Comparison of ENCODE assay signal across 25 cellular contexts in genomic region chr20:16212790-16213189, GRCh38.
"Had no signal": no experiment of that assay in that cellular context is flagged by ENCODE, and none has a peak within 500 bp of the region (broad histone marks: within the 10 kb centered on the region; RNA-seq: fewer than 3 reads in every experiment).

No MANE protein-coding gene starts in this region.

- H3K79me2 ChIP-seq: hepatocyte had no signal

- H3K4me2 ChIP-seq: hepatocyte had no signal

- H3K4me1 ChIP-seq: gastrocnemius medialis, heart left ventricle, left lung, psoas muscle, sigmoid colon, upper lobe of left lung had no signal

- H3K4me3 ChIP-seq: dorsolateral prefrontal cortex, gastrocnemius medialis, heart left ventricle, hepatocyte, left lung, ovary, psoas muscle, sigmoid colon, thoracic aorta, tibial nerve, upper lobe of left lung had no signal

- H2AFZ ChIP-seq: hepatocyte had no signal

- H3K9me3 ChIP-seq: gastrocnemius medialis, heart left ventricle, left lung, ovary, psoas muscle, sigmoid colon, thoracic aorta, tibial nerve, upper lobe of left lung had no signal

- H3K9me3 Mint-ChIP-seq: natural killer cell had no signal

- H3K36me3 ChIP-seq: gastrocnemius medialis, heart left ventricle, left lung, ovary, sigmoid colon, thoracic aorta, tibial nerve, upper lobe of left lung had no signal

- H3K36me3 Mint-ChIP-seq: natural killer cell; stimulated activated effector memory CD8-positive, alpha-beta T cell treated with anti-CD3 and anti-CD28 coated beads, Interleukin-12 subunit alpha, Interleukin-12 subunit beta, amount 100 ng/mL, for 72 hours had no signal

- DNase-seq: dorsolateral prefrontal cortex; effector CD4-positive, alpha-beta T cell; foreskin fibroblast; gastrocnemius medialis; heart left ventricle; kidney; left cardiac atrium; left lung; mesendoderm; natural killer cell; occipital lobe; ovary; posterior cingulate gyrus; psoas muscle; right cardiac atrium; sigmoid colon; stimulated activated CD4-positive, alpha-beta T cell treated with anti-CD3 and anti-CD28 coated beads, Interleukin-2, amount 100 ng/mL, for 24 hours; stimulated activated CD4-positive, alpha-beta T cell treated with anti-CD3 and anti-CD28 coated beads, Interleukin-4, amount 100 ng/mL, for 24 hours; upper lobe of left lung had no signal

- H3K4me3 Mint-ChIP-seq: natural killer cell; stimulated activated effector memory CD8-positive, alpha-beta T cell treated with anti-CD3 and anti-CD28 coated beads, Interleukin-12 subunit alpha, Interleukin-12 subunit beta, amount 100 ng/mL, for 72 hours; stimulated activated naive CD8-positive, alpha-beta T cell treated with anti-CD3 and anti-CD28 coated beads, Interleukin-15, Interleukin-2, amounts not matched to agents 100 ng/mL and 50 ng/mL, for 24 hours had no signal

- ATAC-seq: esophagus mucosa; gastrocnemius medialis; heart left ventricle; left cardiac atrium; left lung; natural killer cell; psoas muscle; right cardiac atrium; stimulated activated effector memory CD8-positive, alpha-beta T cell treated with anti-CD3 and anti-CD28 coated beads, Interleukin-12 subunit alpha, Interleukin-12 subunit beta, amount 100 ng/mL, for 72 hours had no signal

- H3K27ac Mint-ChIP-seq: natural killer cell; stimulated activated effector memory CD8-positive, alpha-beta T cell treated with anti-CD3 and anti-CD28 coated beads, Interleukin-12 subunit alpha, Interleukin-12 subunit beta, amount 100 ng/mL, for 72 hours; stimulated activated naive CD8-positive, alpha-beta T cell treated with anti-CD3 and anti-CD28 coated beads, Interleukin-15, Interleukin-2, amounts not matched to agents 100 ng/mL and 50 ng/mL, for 24 hours had no signal

- H3K4me1 Mint-ChIP-seq: natural killer cell; stimulated activated effector memory CD8-positive, alpha-beta T cell treated with anti-CD3 and anti-CD28 coated beads, Interleukin-12 subunit alpha, Interleukin-12 subunit beta, amount 100 ng/mL, for 72 hours had no signal

- H3K27ac ChIP-seq: dorsolateral prefrontal cortex, gastrocnemius medialis, heart left ventricle, hepatocyte, left lung, ovary, psoas muscle, sigmoid colon, thoracic aorta, tibial nerve, upper lobe of left lung had no signal

- H3K27me3 Mint-ChIP-seq: stimulated activated naive CD8-positive, alpha-beta T cell treated with anti-CD3 and anti-CD28 coated beads, Interleukin-15, Interleukin-2, amounts not matched to agents 100 ng/mL and 50 ng/mL, for 24 hours had no signal

- H3K27me3 ChIP-seq: dorsolateral prefrontal cortex, gastrocnemius medialis, heart left ventricle, hepatocyte, left lung, ovary, sigmoid colon, tibial nerve, upper lobe of left lung had no signal
